1 cellular context compared by ENCODE assay signal in the genomic region with DNA sequence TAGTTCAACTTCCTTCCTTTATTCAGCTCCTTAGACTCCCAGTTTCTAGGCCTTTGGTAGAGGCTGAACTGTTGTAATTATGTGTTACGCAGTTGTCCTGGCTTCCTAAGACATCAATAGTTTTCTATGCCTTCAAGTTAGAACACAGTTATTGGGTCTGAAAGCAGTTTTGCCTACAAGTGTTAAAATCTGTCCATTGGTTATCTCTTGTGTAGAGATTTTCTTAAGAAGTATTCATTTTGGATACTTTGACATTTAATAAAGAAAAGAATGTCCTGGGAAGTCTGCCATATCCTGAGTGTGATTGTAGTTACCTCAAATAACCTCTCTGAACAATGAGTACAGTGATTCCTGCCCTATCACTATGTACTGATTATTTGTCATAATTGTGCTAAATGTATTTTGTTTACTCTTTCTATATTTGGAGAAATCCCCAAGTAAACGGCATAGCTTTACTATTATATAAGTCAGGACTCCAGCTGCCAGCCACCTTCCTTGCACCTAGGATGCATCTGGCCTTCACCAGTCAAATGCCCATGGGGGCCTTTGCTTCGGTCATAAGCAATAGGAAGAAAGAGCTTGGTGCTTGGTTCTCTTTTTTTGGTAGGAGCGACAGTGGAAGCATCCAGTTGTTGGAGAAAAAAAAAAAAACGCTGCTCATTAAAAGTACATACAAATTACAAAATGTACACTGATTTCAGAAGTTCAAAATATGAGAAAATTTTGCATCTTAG.
TF ChIP-seq lines count a peak whose summit lies in the region.

No MANE protein-coding gene starts in this region.

TF ChIP-seq in WTC11, 78 proteins besides CTCF, POLR2A, EP300 and RAD21 (continued from another document):
- TF ChIP-seq, protein P1, sequence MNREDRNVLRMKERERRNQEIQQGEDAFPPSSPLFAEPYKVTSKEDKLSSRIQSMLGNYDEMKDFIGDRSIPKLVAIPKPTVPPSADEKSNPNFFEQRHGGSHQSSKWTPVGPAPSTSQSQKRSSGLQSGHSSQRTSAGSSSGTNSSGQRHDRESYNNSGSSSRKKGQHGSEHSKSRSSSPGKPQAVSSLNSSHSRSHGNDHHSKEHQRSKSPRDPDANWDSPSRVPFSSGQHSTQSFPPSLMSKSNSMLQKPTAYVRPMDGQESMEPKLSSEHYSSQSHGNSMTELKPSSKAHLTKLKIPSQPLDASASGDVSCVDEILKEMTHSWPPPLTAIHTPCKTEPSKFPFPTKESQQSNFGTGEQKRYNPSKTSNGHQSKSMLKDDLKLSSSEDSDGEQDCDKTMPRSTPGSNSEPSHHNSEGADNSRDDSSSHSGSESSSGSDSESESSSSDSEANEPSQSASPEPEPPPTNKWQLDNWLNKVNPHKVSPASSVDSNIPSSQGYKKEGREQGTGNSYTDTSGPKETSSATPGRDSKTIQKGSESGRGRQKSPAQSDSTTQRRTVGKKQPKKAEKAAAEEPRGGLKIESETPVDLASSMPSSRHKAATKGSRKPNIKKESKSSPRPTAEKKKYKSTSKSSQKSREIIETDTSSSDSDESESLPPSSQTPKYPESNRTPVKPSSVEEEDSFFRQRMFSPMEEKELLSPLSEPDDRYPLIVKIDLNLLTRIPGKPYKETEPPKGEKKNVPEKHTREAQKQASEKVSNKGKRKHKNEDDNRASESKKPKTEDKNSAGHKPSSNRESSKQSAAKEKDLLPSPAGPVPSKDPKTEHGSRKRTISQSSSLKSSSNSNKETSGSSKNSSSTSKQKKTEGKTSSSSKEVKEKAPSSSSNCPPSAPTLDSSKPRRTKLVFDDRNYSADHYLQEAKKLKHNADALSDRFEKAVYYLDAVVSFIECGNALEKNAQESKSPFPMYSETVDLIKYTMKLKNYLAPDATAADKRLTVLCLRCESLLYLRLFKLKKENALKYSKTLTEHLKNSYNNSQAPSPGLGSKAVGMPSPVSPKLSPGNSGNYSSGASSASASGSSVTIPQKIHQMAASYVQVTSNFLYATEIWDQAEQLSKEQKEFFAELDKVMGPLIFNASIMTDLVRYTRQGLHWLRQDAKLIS (CRISPR knock-in tag; IDR thresholded peaks at IDR 0.05; ENCODE audit: borderline replicate concordance), result no peak
- no peak for TF ChIP-seq E2F1 (CRISPR knock-in tag; IDR thresholded peaks at IDR 0.05)
- TF ChIP-seq MYBL2 (CRISPR knock-in tag; IDR thresholded peaks at IDR 0.05), result no peak
- no peak for TF ChIP-seq ZNF317 (CRISPR knock-in tag; IDR thresholded peaks at IDR 0.05; ENCODE audit: borderline replicate concordance, low read depth)
- TF ChIP-seq ZNF416 (CRISPR knock-in tag; IDR thresholded peaks at IDR 0.05), result no peak
- TF ChIP-seq PRRX2 (CRISPR knock-in tag; IDR thresholded peaks at IDR 0.05), result no peak
- TF ChIP-seq ZNF232 (CRISPR knock-in tag; IDR thresholded peaks at IDR 0.05), result no peak
- no peak for TF ChIP-seq OVOL2 (CRISPR knock-in tag; IDR thresholded peaks at IDR 0.05; ENCODE audit: borderline replicate concordance)
- TF ChIP-seq ZNF121 (CRISPR knock-in tag; IDR thresholded peaks at IDR 0.05), result no peak
- TF ChIP-seq FOXP4 (CRISPR knock-in tag; IDR thresholded peaks at IDR 0.05), result no peak
